ENCODE assay signal across 14 cellular contexts in the genomic region with DNA sequence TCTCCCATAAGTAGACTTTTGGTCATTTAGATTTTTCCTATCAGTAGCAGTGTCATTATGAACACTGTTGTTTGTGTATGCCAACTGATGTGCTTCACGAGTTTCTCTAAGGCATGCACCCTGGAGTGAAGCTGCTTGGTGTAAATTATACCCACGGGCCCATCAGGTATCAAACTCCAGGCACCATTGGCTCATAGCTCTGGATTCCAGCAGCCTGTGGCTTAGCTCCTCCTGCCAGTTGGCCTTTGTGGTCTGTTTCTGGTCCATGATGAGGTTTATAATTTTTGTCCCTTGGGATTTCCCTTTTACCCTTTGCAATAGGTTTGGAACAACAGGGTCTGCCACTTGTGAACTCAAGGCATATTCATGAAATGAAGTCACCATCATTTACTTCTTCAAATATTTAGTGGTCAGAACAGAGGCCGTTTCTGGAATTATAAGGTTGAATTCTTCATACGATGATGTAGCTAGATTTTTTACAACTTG.
DNase-seq lines count a peak whose midpoint lies in the region; ATAC-seq and TF ChIP-seq lines count a peak whose summit lies in the region.
"Had no signal": no experiment of that assay in that cellular context is flagged by ENCODE, and none has a peak within 500 bp of the region (broad histone marks: within the 10 kb centered on the region; RNA-seq: fewer than 3 reads in every experiment).

No MANE protein-coding gene starts in this region.

- no peaks in the 10 kb centered on the region for H3K27me3 ChIP-seq in A673 (replicated peaks; ENCODE audit: insufficient read depth, low read depth, low read length, poor library complexity)
- H3K27me3 ChIP-seq: pancreas, tibial artery had no signal

- no peak overlapping the region for H3K27ac Mint-ChIP-seq in T-helper 17 cell

- no peaks in the 10 kb centered on the region for H3K36me3 ChIP-seq in A673 (ENCODE audit: insufficient read depth, low read length, poor library complexity, severe bottlenecking)
- H3K36me3 ChIP-seq: pancreas, tibial artery had no signal

- H3K36me3 Mint-ChIP-seq in T-helper 17 cell (ENCODE audit: low read depth) = no peaks in the 10 kb centered on the region

- POLR2A ChIA-PET in A673 (lab: Charles Lee; ENCODE audit: low non-redundant PET) = interaction anchor here (0.6 to 0.7 kb wide), 2 partner anchors 658 to 1322 kb away, joined by 3 read pairs; no protein-coding TSS in a partner anchor

- TF ChIP-seq CTCF in A673 (conservative IDR thresholded peaks at IDR 0.05; ENCODE audit: low read depth, low read length) (no peak), HFF-Myc (IDR thresholded peaks at IDR 0.05; ENCODE audit: low read depth, low read length, missing control alignments) (no peak), foreskin fibroblast (IDR thresholded peaks at IDR 0.05; ENCODE audit: low read depth, low read length) (no peak)

- H3K4me1 ChIP-seq in A673 (ENCODE audit: insufficient read depth, low read length, poor library complexity, severe bottlenecking) = peaks cover 60% of the 10 kb centered on the region

- no peak overlapping the region for H3K4me3 Mint-ChIP-seq in T-helper 17 cell

- no peak overlapping the region for H3K4me3 ChIP-seq in A673 (ENCODE audit: low read depth, low read length, poor library complexity, severe bottlenecking)
- no peak overlapping the region for H3K4me3 ChIP-seq in HFF-Myc (replicated peaks; ENCODE audit: low read depth, low read length)
- no peak overlapping the region for H3K4me3 ChIP-seq in foreskin fibroblast (ENCODE audit: low read depth in 1 of 2, low read length in 2 of 2)
- H3K4me3 ChIP-seq: pancreas, tibial artery had no signal

- no peaks in the 10 kb centered on the region for H3K4me1 Mint-ChIP-seq in T-helper 17 cell

- ATAC-seq in SK-N-SH treated with all-trans-retinoic acid at 6 μM for 48 hours = peak; percentile 55
- no peak for ATAC-seq in T-helper 17 cell
- ATAC-seq in GM18858 (IDR thresholded peaks at IDR 0.05; ENCODE audit: unreplicated experiment) = no peak
- ATAC-seq: left cardiac atrium had no signal

- H3K9me3 ChIP-seq in A673 (ENCODE audit: low read depth, low read length, poor library complexity, severe bottlenecking) (no peaks in the 10 kb centered on the region), T-helper 17 cell (ENCODE audit: control insufficient read depth, low read length, poor library complexity, severe bottlenecking) (no peaks in the 10 kb centered on the region)
- H3K9me3 ChIP-seq: pancreas, tibial artery had no signal

- CTCF ChIA-PET in A673 (lab: Charles Lee) = no interaction called here

- intact Hi-C loops in A673 (cut with micrococcal nuclease; ENCODE audit: unreplicated experiment) = no loop called here
- intact Hi-C loops in cardiac septum (cut with DNase I) = loop anchor here (5.0 kb wide), 1 partner anchor 201 kb away; no protein-coding TSS in a partner anchor

- H3K27me3 Mint-ChIP-seq in T-helper 17 cell = peaks cover 6% of the 10 kb centered on the region

- no TSS peak for BruUV-seq in A673 (replicated peaks; lab: Mats Ljungman, UMichigan)

- no peak overlapping the region for H3K27ac ChIP-seq in A673 (ENCODE audit: low read depth, low read length, poor library complexity, severe bottlenecking)
- H3K27ac ChIP-seq: C4-2B, epithelial cell of prostate, pancreas, tibial artery had no signal

- DNase-seq in A673 (ENCODE audit: low spot score) (peak; percentile 51), HFF-Myc (ENCODE audit: extremely low read depth, low read depth) (peak; percentile 68), foreskin fibroblast (peak; percentile 48 to 58), T-helper 17 cell (no peak), T-helper 9 cell (no peak), cardiac septum (ENCODE audit: low spot score) (no peak)
- DNase-seq: amygdala, left cardiac atrium, pancreas, tibial artery had no signal

TF ChIP-seq in SK-N-SH treated with all-trans-retinoic acid at 6 μM for 48 hours, 23 proteins besides CTCF, POLR2A, EP300 and RAD21:
- TF ChIP-seq, protein P1, sequence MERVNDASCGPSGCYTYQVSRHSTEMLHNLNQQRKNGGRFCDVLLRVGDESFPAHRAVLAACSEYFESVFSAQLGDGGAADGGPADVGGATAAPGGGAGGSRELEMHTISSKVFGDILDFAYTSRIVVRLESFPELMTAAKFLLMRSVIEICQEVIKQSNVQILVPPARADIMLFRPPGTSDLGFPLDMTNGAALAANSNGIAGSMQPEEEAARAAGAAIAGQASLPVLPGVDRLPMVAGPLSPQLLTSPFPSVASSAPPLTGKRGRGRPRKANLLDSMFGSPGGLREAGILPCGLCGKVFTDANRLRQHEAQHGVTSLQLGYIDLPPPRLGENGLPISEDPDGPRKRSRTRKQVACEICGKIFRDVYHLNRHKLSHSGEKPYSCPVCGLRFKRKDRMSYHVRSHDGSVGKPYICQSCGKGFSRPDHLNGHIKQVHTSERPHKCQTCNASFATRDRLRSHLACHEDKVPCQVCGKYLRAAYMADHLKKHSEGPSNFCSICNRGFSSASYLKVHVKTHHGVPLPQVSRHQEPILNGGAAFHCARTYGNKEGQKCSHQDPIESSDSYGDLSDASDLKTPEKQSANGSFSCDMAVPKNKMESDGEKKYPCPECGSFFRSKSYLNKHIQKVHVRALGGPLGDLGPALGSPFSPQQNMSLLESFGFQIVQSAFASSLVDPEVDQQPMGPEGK (CRISPR knock-in tag; IDR thresholded peaks at IDR 0.05; ENCODE audit: borderline replicate concordance) = peak; percentile 38; the same call in 1 of the 2 replicates
- no peak for TF ChIP-seq TOX (CRISPR knock-in tag; IDR thresholded peaks at IDR 0.05; ENCODE audit: borderline replicate concordance)

Comparison
In these comparisons a context has a peak if more than half of its experiments do, and no peak if none do; other contexts are left out.
1. DNase-seq: peak in A673 (single experiment), HFF-Myc (single experiment) and foreskin fibroblast (2 of 2); none in T-helper 17 cell (0 of 3), T-helper 9 cell (single experiment) and cardiac septum (single experiment).